Comparison of ENCODE assay signal across 4 cellular contexts in the genomic region with DNA sequence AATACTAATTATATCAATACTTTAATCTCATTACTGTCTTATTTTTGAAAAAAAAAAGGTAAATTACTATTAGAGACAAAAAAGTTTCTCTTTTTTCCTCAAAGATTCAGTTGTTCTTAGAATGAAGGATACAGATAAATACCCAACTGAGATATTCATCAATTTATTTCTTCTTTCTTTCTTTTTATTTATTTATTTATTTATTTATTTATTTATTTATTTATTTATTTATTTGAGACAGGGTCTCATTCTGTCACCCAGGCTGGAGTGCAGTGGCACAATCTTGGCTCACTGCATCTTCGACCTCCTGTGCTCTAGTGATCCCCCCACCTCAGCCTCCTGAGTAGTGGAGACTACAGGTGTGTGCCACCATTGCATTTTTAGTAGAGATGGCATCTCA.
DNase-seq lines count a peak whose midpoint lies in the region; ATAC-seq, FAIRE-seq and TF ChIP-seq lines count a peak whose summit lies in the region.
"Not testable (repeated sequence)": the region's sequence is repeated elsewhere in the genome, so short reads cannot be mapped to it uniquely, and the experiment has no call there.

No MANE protein-coding gene starts in this region.

- H3K9me3 ChIP-seq in A549; HEK293 (ENCODE audit: control insufficient read depth, insufficient read depth, low read depth, low read length); small intestine (ENCODE audit: control insufficient read depth, low read depth): not testable (repeated sequence)

- DNase-seq in A549 (ENCODE audit: low read depth in 1 of 2, low spot score in 1 of 2); frontal cortex (ENCODE audit: low spot score in 2 of 2); small intestine: not testable (repeated sequence)

- POLR2A ChIA-PET in A549 (lab: Yijun Ruan, JAX); HEK293 (lab: Yijun Ruan, JAX): not testable (repeated sequence)

- H3K4me1 ChIP-seq in A549; HEK293 (ENCODE audit: control insufficient read depth, insufficient read depth, low read length); small intestine (ENCODE audit: control insufficient read depth in 2 of 2, insufficient read depth in 1 of 2, low read depth in 1 of 2, low read length in 1 of 2): not testable (repeated sequence)

- not testable (repeated sequence) for TF ChIP-seq POLR2A in A549 (IDR thresholded peaks at IDR 0.05; ENCODE audit: low read length)

- H3K27me3 ChIP-seq in small intestine (ENCODE audit: control insufficient read depth in 2 of 2, insufficient read depth in 2 of 2, low read length in 2 of 2) = not testable (repeated sequence)

- TF ChIP-seq RAD21 in A549 (conservative IDR thresholded peaks at IDR 0.05 in 1 of 2, IDR thresholded peaks at IDR 0.05 in 1 of 2) = not testable (repeated sequence)

- H3K27ac ChIP-seq in A549; HEK293 (ENCODE audit: extremely low read depth, low read depth, low read length); small intestine (ENCODE audit: low read depth in 1 of 2, low read length in 1 of 2): not testable (repeated sequence)

- not testable (repeated sequence) for H3K4me2 ChIP-seq in A549

- 0% methylated on average over 1 of the region's 1 CpG for WGBS in A549 (ENCODE audit: missing lambda C conversion rate)
- WGBS in small intestine, 3 donors = 52 to 85% (median 57%) methylated on average over 1 of the region's 1 CpG

- TF ChIP-seq EP300 in A549 (IDR thresholded peaks at IDR 0.05) = not testable (repeated sequence)

- ATAC-seq in A549 = not testable (repeated sequence)

- CTCF ChIA-PET in A549 (lab: Yijun Ruan, JAX); HEK293 (lab: Yijun Ruan, JAX): not testable (repeated sequence)

- H3K36me3 ChIP-seq in HEK293 (ENCODE audit: control insufficient read depth in 2 of 2, insufficient read depth in 1 of 2, low read length in 2 of 2); small intestine (ENCODE audit: control insufficient read depth in 2 of 2, insufficient read depth in 2 of 2, low read length in 2 of 2): not testable (repeated sequence)

- not testable (repeated sequence) for FAIRE-seq in A549 (lab: Jason Lieb, UNC)
- FAIRE-seq in frontal cortex (lab: Jason Lieb, UNC) (peak; percentile 28), small intestine (lab: Jason Lieb, UNC) (peak; percentile 33)

- TF ChIP-seq CTCF in A549 (IDR thresholded peaks at IDR 0.05); HEK293 (tag by site-specific recombination; IDR thresholded peaks at IDR 0.05): not testable (repeated sequence)

- H3K4me3 ChIP-seq in A549; HEK293 (ENCODE audit: low read depth, low read length); small intestine (ENCODE audit: low read depth in 1 of 2, low read length in 2 of 2): not testable (repeated sequence)

TF ChIP-seq in A549, 52 proteins besides CTCF, POLR2A, EP300 and RAD21:
- TF ChIP-seq ZC3H11A (IDR thresholded peaks at IDR 0.05) = peak; percentile 68

TF ChIP-seq in HEK293, 187 proteins besides CTCF, POLR2A, EP300 and RAD21 (continues in another document):
- TF ChIP-seq ZNF664 (tag by site-specific recombination; IDR thresholded peaks at IDR 0.05) (peak; percentile 55; the same call in 1 of the 2 replicates), ZNF266 (tag by site-specific recombination; IDR thresholded peaks at IDR 0.05; ENCODE audit: low read depth) (peak; percentile 78; the same call in 1 of the 2 replicates), ZXDB (tag by site-specific recombination; IDR thresholded peaks at IDR 0.05) (peak; percentile 75), ZNF426 (tag by site-specific recombination; IDR thresholded peaks at IDR 0.05) (peak; percentile 95), ZNF558 (tag by site-specific recombination; IDR thresholded peaks at IDR 0.05) (peak; percentile 53; the same call in 1 of the 2 replicates), ZNF140 (tag by site-specific recombination; IDR thresholded peaks at IDR 0.05) (peak; percentile 85; the same call in 1 of the 2 replicates), ZNF510 (tag by site-specific recombination; IDR thresholded peaks at IDR 0.05; ENCODE audit: insufficient replicate concordance) (peak; percentile 71), ZNF654 (tag by site-specific recombination; IDR thresholded peaks at IDR 0.05; ENCODE audit: low read depth) (peak; percentile 51), ZBTB1 (tag by site-specific recombination; IDR thresholded peaks at IDR 0.05) (0 out of 2 replicates have a peak, but pooled peaks have one; percentile 19), ZNF623 (tag by site-specific recombination; IDR thresholded peaks at IDR 0.05) (peak; percentile 82), ZNF394 (tag by site-specific recombination; IDR thresholded peaks at IDR 0.05; ENCODE audit: borderline replicate concordance) (peak; percentile 92; the same call in 1 of the 2 replicates), ZNF433 (tag by site-specific recombination; IDR thresholded peaks at IDR 0.05; ENCODE audit: low read depth) (peak; percentile 89), ZFP3 (tag by site-specific recombination; IDR thresholded peaks at IDR 0.05; ENCODE audit: low read depth) (0 out of 2 replicates have a peak, but pooled peaks have one; percentile 18), ZNF555 (tag by site-specific recombination; conservative IDR thresholded peaks at IDR 0.05) (peak; percentile 97), ZNF629 (tag by site-specific recombination; IDR thresholded peaks at IDR 0.05) (0 out of 2 replicates have a peak, but pooled peaks have one; percentile 43), ZNF404 (tag by site-specific recombination; IDR thresholded peaks at IDR 0.05) (0 out of 2 replicates have a peak, but pooled peaks have one; percentile 36)
- TF ChIP-seq, protein P1, sequence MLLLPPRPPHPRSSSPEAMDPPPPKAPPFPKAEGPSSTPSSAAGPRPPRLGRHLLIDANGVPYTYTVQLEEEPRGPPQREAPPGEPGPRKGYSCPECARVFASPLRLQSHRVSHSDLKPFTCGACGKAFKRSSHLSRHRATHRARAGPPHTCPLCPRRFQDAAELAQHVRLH (tag by site-specific recombination; IDR thresholded peaks at IDR 0.05) = 0 out of 2 replicates have a peak, but pooled peaks have one; percentile 26
- TF ChIP-seq, protein P2, sequence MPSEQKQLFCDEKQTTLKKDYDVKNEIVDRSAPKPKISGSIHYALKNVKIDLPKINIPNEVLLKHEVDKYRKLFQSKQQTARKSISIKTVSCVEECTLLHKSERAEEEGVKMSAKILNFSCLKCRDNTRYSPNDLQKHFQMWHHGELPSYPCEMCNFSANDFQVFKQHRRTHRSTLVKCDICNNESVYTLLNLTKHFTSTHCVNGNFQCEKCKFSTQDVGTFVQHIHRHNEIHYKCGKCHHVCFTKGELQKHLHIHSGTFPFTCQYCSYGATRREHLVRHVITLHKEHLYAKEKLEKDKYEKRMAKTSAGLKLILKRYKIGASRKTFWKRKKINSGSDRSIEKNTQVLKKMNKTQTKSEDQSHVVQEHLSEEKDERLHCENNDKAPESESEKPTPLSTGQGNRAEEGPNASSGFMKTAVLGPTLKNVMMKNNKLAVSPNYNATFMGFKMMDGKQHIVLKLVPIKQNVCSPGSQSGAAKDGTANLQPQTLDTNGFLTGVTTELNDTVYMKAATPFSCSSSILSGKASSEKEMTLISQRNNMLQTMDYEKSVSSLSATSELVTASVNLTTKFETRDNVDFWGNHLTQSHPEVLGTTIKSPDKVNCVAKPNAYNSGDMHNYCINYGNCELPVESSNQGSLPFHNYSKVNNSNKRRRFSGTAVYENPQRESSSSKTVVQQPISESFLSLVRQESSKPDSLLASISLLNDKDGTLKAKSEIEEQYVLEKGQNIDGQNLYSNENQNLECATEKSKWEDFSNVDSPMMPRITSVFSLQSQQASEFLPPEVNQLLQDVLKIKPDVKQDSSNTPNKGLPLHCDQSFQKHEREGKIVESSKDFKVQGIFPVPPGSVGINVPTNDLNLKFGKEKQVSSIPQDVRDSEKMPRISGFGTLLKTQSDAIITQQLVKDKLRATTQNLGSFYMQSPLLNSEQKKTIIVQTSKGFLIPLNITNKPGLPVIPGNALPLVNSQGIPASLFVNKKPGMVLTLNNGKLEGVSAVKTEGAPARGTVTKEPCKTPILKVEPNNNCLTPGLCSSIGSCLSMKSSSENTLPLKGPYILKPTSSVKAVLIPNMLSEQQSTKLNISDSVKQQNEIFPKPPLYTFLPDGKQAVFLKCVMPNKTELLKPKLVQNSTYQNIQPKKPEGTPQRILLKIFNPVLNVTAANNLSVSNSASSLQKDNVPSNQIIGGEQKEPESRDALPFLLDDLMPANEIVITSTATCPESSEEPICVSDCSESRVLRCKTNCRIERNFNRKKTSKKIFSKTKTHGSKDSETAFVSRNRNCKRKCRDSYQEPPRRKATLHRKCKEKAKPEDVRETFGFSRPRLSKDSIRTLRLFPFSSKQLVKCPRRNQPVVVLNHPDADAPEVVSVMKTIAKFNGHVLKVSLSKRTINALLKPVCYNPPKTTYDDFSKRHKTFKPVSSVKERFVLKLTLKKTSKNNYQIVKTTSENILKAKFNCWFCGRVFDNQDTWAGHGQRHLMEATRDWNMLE (tag by site-specific recombination; conservative IDR thresholded peaks at IDR 0.05; ENCODE audit: low read depth) = peak; percentile 94
- TF ChIP-seq, protein P3, sequence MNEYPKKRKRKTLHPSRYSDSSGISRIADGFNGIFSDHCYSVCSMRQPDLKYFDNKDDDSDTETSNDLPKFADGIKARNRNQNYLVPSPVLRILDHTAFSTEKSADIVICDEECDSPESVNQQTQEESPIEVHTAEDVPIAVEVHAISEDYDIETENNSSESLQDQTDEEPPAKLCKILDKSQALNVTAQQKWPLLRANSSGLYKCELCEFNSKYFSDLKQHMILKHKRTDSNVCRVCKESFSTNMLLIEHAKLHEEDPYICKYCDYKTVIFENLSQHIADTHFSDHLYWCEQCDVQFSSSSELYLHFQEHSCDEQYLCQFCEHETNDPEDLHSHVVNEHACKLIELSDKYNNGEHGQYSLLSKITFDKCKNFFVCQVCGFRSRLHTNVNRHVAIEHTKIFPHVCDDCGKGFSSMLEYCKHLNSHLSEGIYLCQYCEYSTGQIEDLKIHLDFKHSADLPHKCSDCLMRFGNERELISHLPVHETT (tag by site-specific recombination; IDR thresholded peaks at IDR 0.05) = 0 out of 2 replicates have a peak, but pooled peaks have one; percentile 31
